Comparison of ENCODE assay signal across 27 cellular contexts in genomic region chr20:7432612-7433011, GRCh38.
"Had no signal": no experiment of that assay in that cellular context is flagged by ENCODE, and none has a peak within 500 bp of the region (broad histone marks: within the 10 kb centered on the region; RNA-seq: fewer than 3 reads in every experiment).

No MANE protein-coding gene starts in this region.

- H3K27ac ChIP-seq: coronary artery, esophagus squamous epithelium, heart right ventricle, ovary, suprapubic skin, transverse colon, upper lobe of right lung, vagina had no signal

- H3K9me3 ChIP-seq: esophagus squamous epithelium, heart right ventricle, ovary, suprapubic skin, transverse colon, upper lobe of right lung, vagina had no signal

- H3K4me3 Mint-ChIP-seq: immature natural killer cell; memory B cell; natural killer cell; stimulated activated naive CD8-positive, alpha-beta T cell treated with anti-CD3 and anti-CD28 coated beads, Interleukin-15, amount 100 ng/mL, for 72 hours had no signal

- DNase-seq: dermis blood vessel endothelial cell; effector memory CD4-positive, alpha-beta T cell; erythroblast; esophagus squamous epithelium; foreskin melanocyte; glutamatergic neuron; heart right ventricle; hippocampal formation; immature natural killer cell; islet precursor cell; natural killer cell; occipital lobe; ovary; stimulated activated CD4-positive, alpha-beta T cell treated with anti-CD3 and anti-CD28 coated beads, Interleukin-12 subunit alpha, Interleukin-12 subunit beta, amount 100 ng/mL, for 4 hours; stimulated activated CD4-positive, alpha-beta T cell treated with anti-CD3 and anti-CD28 coated beads, Interleukin-1b, Interleukin-23, amount 100 ng/mL, for 48 hours; stimulated activated CD4-positive, alpha-beta T cell treated with anti-CD3 and anti-CD28 coated beads, Interleukin-4, amount 100 ng/mL, for 1 hour; stimulated activated CD8-positive, alpha-beta memory T cell treated with anti-CD3 and anti-CD28 coated beads, Interleukin-4, amount 100 ng/mL, for 48 hours; stimulated activated naive CD4-positive, alpha-beta T cell; stimulated activated naive CD8-positive, alpha-beta T cell treated with anti-CD3 and anti-CD28 coated beads, Interleukin-15, amount 100 ng/mL, for 72 hours; transverse colon; upper lobe of right lung had no signal

- H3K36me3 ChIP-seq: esophagus squamous epithelium, heart right ventricle, ovary, suprapubic skin, transverse colon, upper lobe of right lung, vagina had no signal

- H3K9me3 Mint-ChIP-seq: stimulated activated naive CD8-positive, alpha-beta T cell treated with anti-CD3 and anti-CD28 coated beads, Interleukin-15, amount 100 ng/mL, for 72 hours had no signal

- H3K27me3 Mint-ChIP-seq: memory B cell; stimulated activated naive CD8-positive, alpha-beta T cell treated with anti-CD3 and anti-CD28 coated beads, Interleukin-15, amount 100 ng/mL, for 72 hours had no signal

- H3K4me1 Mint-ChIP-seq: immature natural killer cell; memory B cell; natural killer cell; stimulated activated naive CD8-positive, alpha-beta T cell treated with anti-CD3 and anti-CD28 coated beads, Interleukin-15, amount 100 ng/mL, for 72 hours had no signal

- H3K27ac Mint-ChIP-seq: immature natural killer cell; memory B cell; natural killer cell; stimulated activated naive CD8-positive, alpha-beta T cell treated with anti-CD3 and anti-CD28 coated beads, Interleukin-15, amount 100 ng/mL, for 72 hours had no signal

- H3K36me3 Mint-ChIP-seq: immature natural killer cell, memory B cell, natural killer cell had no signal

- H3K27me3 ChIP-seq: esophagus squamous epithelium, heart right ventricle, ovary, suprapubic skin, transverse colon, upper lobe of right lung, vagina had no signal

- H3K4me1 ChIP-seq: esophagus squamous epithelium, heart right ventricle, suprapubic skin, transverse colon, upper lobe of right lung, vagina had no signal

- H3K4me3 ChIP-seq: coronary artery, esophagus squamous epithelium, heart right ventricle, lung, ovary, smooth muscle cell, suprapubic skin, transverse colon, upper lobe of right lung, vagina had no signal

- H3K4me2 ChIP-seq: smooth muscle cell had no signal
